1 cellular context compared by ENCODE assay signal in genomic region chr9:76465442-76466298, GRCh38.
TF ChIP-seq lines count a peak whose summit lies in the region.

No MANE protein-coding gene starts in this region.

TF ChIP-seq in IMR-90, 13 proteins besides CTCF, POLR2A, EP300 and RAD21:
- TF ChIP-seq USF2 (IDR thresholded peaks at IDR 0.05; ENCODE audit: low read depth, low read length) (no peak), SMC3 (IDR thresholded peaks at IDR 0.05; ENCODE audit: low read depth, low read length) (no peak), MXI1 (IDR thresholded peaks at IDR 0.05; ENCODE audit: borderline replicate concordance, low read depth, low read length) (no peak), ELK1 (IDR thresholded peaks at IDR 0.05; ENCODE audit: borderline replicate concordance, low read depth, low read length) (no peak), FOS (IDR thresholded peaks at IDR 0.05; ENCODE audit: low read depth, low read length) (no peak), MAZ (IDR thresholded peaks at IDR 0.05; ENCODE audit: borderline replicate concordance, low read depth, low read length) (no peak), RCOR1 (IDR thresholded peaks at IDR 0.05; ENCODE audit: insufficient replicate concordance, low read length) (no peak), CEBPB (IDR thresholded peaks at IDR 0.05; ENCODE audit: low read depth, low read length) (no peak), MAFK (IDR thresholded peaks at IDR 0.05; ENCODE audit: low read depth, low read length) (no peak), CHD1 (IDR thresholded peaks at IDR 0.05; ENCODE audit: low read depth, low read length) (no peak), BHLHE40 (IDR thresholded peaks at IDR 0.05; ENCODE audit: low read depth, low read length) (no peak), NFE2L2 (IDR thresholded peaks at IDR 0.05; ENCODE audit: low read depth, low read length) (no peak), RFX5 (IDR thresholded peaks at IDR 0.05; ENCODE audit: low read depth, low read length) (no peak)
